36 cellular contexts compared by ENCODE assay signal in the genomic region with DNA sequence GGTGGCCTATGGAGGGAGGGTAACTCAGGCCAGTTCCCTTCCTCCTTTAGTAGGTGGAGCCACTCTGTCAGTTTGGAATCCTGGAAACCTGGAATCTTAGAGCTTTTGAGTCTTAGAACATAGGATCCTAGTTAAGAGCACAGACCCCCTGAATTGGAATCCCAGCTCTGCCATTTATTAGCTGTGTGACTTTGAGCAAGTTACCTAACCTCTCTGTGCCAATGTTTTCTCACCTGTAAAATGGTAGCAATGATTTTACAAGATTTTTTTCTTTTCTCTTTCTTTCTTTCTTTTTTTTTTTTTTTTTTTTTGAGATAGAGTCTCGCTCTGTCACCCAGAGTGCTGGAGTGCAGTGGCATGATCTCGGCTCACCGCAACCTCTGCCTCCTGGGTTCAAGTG. TPM values are rescaled to one million over a fixed set of nuclear protein-coding genes. Genes with fewer than 3 reads are reported as not detected.
"Had no signal": no experiment of that assay in that cellular context is flagged by ENCODE, and none has a peak within 500 bp of the region (broad histone marks: within the 10 kb centered on the region; RNA-seq: fewer than 3 reads in every experiment).

No MANE protein-coding gene starts in this region.

- H3K9me3 ChIP-seq: MG63 had no signal

- H3K4me3 ChIP-seq: MG63 had no signal

- DNase-seq: Karpas-422, Kasumi-1, MG63, MM.1S, MV-4-11, NCI-H1048, NCI-H1092, NCI-H1092 treated with DMSO at 0.1 percent for 48 hours, NCI-H1105, NCI-H1105 treated with DMSO at 0.1 percent for 48 hours, NCI-H1417, NCI-H1417 treated with DMSO at 0.1 percent for 48 hours, NCI-H1436, NCI-H1436 treated with DMSO at 0.1 percent for 48 hours, NCI-H146, NCI-H1694, NCI-H1694 treated with DMSO at 0.1 percent for 48 hours, NCI-H187 treated with DMSO at 0.1 percent for 48 hours, NCI-H1930, NCI-H2029, NCI-H2029 treated with DMSO at 0.1 percent for 48 hours, NCI-H2081, NCI-H2081 treated with DMSO at 0.1 percent for 48 hours, NCI-H2107, NCI-H2171, NCI-H2171 treated with DMSO at 0.1 percent for 48 hours, NCI-H2227 treated with DMSO at 0.1 percent for 48 hours, NCI-H226, NCI-H345, NCI-H446, NCI-H446 treated with DMSO at 0.1 percent for 48 hours, NCI-H510A, NCI-H510A treated with DMSO at 0.1 percent for 48 hours, NCI-H524, NCI-H524 treated with DMSO at 0.1 percent for 48 hours had no signal

- H3K36me3 ChIP-seq: MG63 had no signal

RNA-seq across cellular contexts. Expression of a gene that starts 17.1 kb away (rescaled TPM):
- total RNA-seq: LHCN-M2 had no signal
